Comparison of ENCODE assay signal across 21 cellular contexts in the genomic region with DNA sequence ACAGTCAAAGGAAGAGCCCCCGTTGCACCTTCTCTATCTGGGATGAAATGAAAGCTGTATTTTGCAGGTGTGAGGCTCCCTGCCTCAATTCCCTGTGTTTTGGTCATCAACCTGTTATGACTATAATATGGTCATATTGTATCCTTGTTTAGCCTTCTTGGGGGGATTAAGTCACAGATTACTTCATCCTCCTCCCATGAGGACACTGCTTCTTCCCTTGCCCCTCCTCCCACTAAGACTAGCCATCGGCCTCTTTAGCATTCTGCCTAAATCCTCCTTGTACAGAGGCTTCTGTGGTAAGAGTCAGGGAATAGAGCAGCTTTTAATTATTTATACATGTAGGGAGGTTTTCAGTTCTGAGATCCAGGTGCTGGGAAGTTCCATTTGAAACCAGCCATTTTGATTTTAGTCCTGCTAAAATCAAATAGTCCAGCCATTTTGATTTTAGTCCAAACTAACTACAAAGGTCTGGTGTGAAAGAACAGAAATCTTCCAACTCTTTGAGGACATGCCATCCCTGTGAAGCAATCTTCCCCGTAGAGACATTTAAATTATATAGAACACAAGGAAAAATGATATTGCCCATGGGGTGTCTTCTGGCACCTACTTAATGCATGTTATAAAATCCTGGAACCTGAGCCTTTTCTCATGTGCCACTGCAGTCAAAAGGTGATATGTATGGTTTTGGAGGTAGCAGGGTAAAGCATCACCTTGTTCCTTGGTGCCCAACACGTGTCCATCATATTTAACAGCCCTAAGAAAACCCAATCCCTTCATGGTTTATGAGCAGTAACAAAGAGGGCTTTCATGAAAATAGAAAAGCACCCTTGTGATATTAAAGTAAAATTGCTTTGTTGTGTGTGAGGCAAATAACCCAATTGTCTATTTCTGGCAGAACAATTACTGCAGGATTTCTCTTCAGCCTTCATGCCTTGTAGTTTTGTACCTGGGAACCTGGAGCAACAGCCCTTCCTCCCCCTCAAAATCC. TPM values are rescaled to one million over a fixed set of nuclear protein-coding genes. Genes with fewer than 3 reads are reported as not detected.
"Had no signal": no experiment of that assay in that cellular context is flagged by ENCODE, and none has a peak within 500 bp of the region (broad histone marks: within the 10 kb centered on the region; RNA-seq: fewer than 3 reads in every experiment).

No MANE protein-coding gene starts in this region.

- H3K9me3 Mint-ChIP-seq: activated naive CD8-positive, alpha-beta T cell treated with anti-CD3 and anti-CD28 coated beads, Interleukin-2, amount 10 ng/mL, durations not matched to agents 7 days and 5 days; activated T-cell treated with anti-CD3 and anti-CD28 coated beads, Interleukin-2, amount 50 U/mL, for 4 hours; immature natural killer cell; naive B cell; stimulated activated naive B cell treated with anti-CD40 and anti-IgM and Interleukin-4, amounts not matched to agents 10 μg/mL and 1 μg/mL and 100 μg/mL, for 72 hours had no signal

- ATAC-seq: activated CD8-positive, alpha-beta memory T cell treated with anti-CD3 and anti-CD28 coated beads, Interleukin-2, amount 10 ng/mL, durations not matched to agents 7 days and 5 days; activated T-cell treated with anti-CD3 and anti-CD28 coated beads, Interleukin-2, amount 50 U/mL, for 4 hours; heart left ventricle; stimulated activated naive B cell treated with anti-CD40 and anti-IgM and Interleukin-4, amounts not matched to agents 10 μg/mL and 1 μg/mL and 100 μg/mL, for 72 hours had no signal

- H3K4me1 Mint-ChIP-seq: activated CD8-positive, alpha-beta memory T cell treated with anti-CD3 and anti-CD28 coated beads, Interleukin-2, amount 10 ng/mL, durations not matched to agents 7 days and 5 days; activated naive CD8-positive, alpha-beta T cell treated with anti-CD3 and anti-CD28 coated beads, Interleukin-2, amount 10 ng/mL, durations not matched to agents 7 days and 5 days; immature natural killer cell; stimulated activated naive B cell treated with anti-CD40 and anti-IgM and Interleukin-4, amounts not matched to agents 10 μg/mL and 1 μg/mL and 100 μg/mL, for 72 hours had no signal

- DNase-seq: activated CD4-positive, alpha-beta T cell treated with anti-CD3 and anti-CD28 coated beads for 1 hour; activated CD4-positive, alpha-beta T cell treated with anti-CD3 and anti-CD28 coated beads, Interleukin-2, amount 50 U/mL, for 4 hours; activated CD8-positive, alpha-beta memory T cell treated with anti-CD3 and anti-CD28 coated beads, Interleukin-2, amount 10 ng/mL, durations not matched to agents 7 days and 5 days; activated gamma-delta T cell; activated naive CD8-positive, alpha-beta T cell treated with anti-CD3 and anti-CD28 coated beads, Interleukin-2, amount 10 ng/mL, durations not matched to agents 7 days and 5 days; activated T-cell treated with anti-CD3 and anti-CD28 coated beads, Interleukin-2, amount 50 U/mL, for 4 hours; dermis blood vessel endothelial cell; heart left ventricle; immature natural killer cell; naive B cell; posterior cingulate gyrus; stimulated activated CD4-positive, alpha-beta T cell treated with anti-CD3 and anti-CD28 coated beads, Interleukin-15, amount 100 ng/mL, for 24 hours; stimulated activated CD4-positive, alpha-beta T cell treated with anti-CD3 and anti-CD28 coated beads, Interleukin-4, amount 100 ng/mL, for 1 hour; stimulated activated naive B cell treated with anti-CD40 and anti-IgM and Interleukin-4, amounts not matched to agents 10 μg/mL and 1 μg/mL and 100 μg/mL, for 72 hours; T-helper 1 cell; T1000; transverse colon had no signal

- H3K27ac Mint-ChIP-seq: activated CD8-positive, alpha-beta memory T cell treated with anti-CD3 and anti-CD28 coated beads, Interleukin-2, amount 10 ng/mL, durations not matched to agents 7 days and 5 days; activated naive CD8-positive, alpha-beta T cell treated with anti-CD3 and anti-CD28 coated beads, Interleukin-2, amount 10 ng/mL, durations not matched to agents 7 days and 5 days; immature natural killer cell; stimulated activated naive B cell treated with anti-CD40 and anti-IgM and Interleukin-4, amounts not matched to agents 10 μg/mL and 1 μg/mL and 100 μg/mL, for 72 hours had no signal

- H3K4me3 Mint-ChIP-seq: activated CD8-positive, alpha-beta memory T cell treated with anti-CD3 and anti-CD28 coated beads, Interleukin-2, amount 10 ng/mL, durations not matched to agents 7 days and 5 days; activated naive CD8-positive, alpha-beta T cell treated with anti-CD3 and anti-CD28 coated beads, Interleukin-2, amount 10 ng/mL, durations not matched to agents 7 days and 5 days; activated T-cell treated with anti-CD3 and anti-CD28 coated beads, Interleukin-2, amount 50 U/mL, for 4 hours; immature natural killer cell; stimulated activated naive B cell treated with anti-CD40 and anti-IgM and Interleukin-4, amounts not matched to agents 10 μg/mL and 1 μg/mL and 100 μg/mL, for 72 hours had no signal

- H3K27me3 ChIP-seq: heart left ventricle, transverse colon had no signal

- H3K27ac ChIP-seq: epithelial cell of prostate, heart left ventricle, skin epidermis, transverse colon had no signal

- H3K27me3 Mint-ChIP-seq: activated CD8-positive, alpha-beta memory T cell treated with anti-CD3 and anti-CD28 coated beads, Interleukin-2, amount 10 ng/mL, durations not matched to agents 7 days and 5 days; activated naive CD8-positive, alpha-beta T cell treated with anti-CD3 and anti-CD28 coated beads, Interleukin-2, amount 10 ng/mL, durations not matched to agents 7 days and 5 days; naive B cell; stimulated activated naive B cell treated with anti-CD40 and anti-IgM and Interleukin-4, amounts not matched to agents 10 μg/mL and 1 μg/mL and 100 μg/mL, for 72 hours had no signal

- H3K9me3 ChIP-seq: heart left ventricle, transverse colon had no signal

- FAIRE-seq: frontal cortex had no signal

- H3K4me3 ChIP-seq: heart left ventricle, lung, skin epidermis, transverse colon had no signal

- H3K4me1 ChIP-seq: heart left ventricle, transverse colon had no signal

RNA-seq across cellular contexts. Expression of a gene that starts 26.2 kb away (rescaled TPM):
- total RNA-seq: activated CD8-positive, alpha-beta memory T cell treated with anti-CD3 and anti-CD28 coated beads, Interleukin-2, amount 10 ng/mL, durations not matched to agents 7 days and 5 days; activated naive CD8-positive, alpha-beta T cell treated with anti-CD3 and anti-CD28 coated beads, Interleukin-2, amount 10 ng/mL, durations not matched to agents 7 days and 5 days; activated T-cell treated with anti-CD3 and anti-CD28 coated beads, Interleukin-2, amount 50 U/mL, for 4 hours; dermis blood vessel endothelial cell had no signal
- polyA plus RNA-seq: immature natural killer cell had no signal
